ENCODE assay signal across 8 cellular contexts in the genomic region with DNA sequence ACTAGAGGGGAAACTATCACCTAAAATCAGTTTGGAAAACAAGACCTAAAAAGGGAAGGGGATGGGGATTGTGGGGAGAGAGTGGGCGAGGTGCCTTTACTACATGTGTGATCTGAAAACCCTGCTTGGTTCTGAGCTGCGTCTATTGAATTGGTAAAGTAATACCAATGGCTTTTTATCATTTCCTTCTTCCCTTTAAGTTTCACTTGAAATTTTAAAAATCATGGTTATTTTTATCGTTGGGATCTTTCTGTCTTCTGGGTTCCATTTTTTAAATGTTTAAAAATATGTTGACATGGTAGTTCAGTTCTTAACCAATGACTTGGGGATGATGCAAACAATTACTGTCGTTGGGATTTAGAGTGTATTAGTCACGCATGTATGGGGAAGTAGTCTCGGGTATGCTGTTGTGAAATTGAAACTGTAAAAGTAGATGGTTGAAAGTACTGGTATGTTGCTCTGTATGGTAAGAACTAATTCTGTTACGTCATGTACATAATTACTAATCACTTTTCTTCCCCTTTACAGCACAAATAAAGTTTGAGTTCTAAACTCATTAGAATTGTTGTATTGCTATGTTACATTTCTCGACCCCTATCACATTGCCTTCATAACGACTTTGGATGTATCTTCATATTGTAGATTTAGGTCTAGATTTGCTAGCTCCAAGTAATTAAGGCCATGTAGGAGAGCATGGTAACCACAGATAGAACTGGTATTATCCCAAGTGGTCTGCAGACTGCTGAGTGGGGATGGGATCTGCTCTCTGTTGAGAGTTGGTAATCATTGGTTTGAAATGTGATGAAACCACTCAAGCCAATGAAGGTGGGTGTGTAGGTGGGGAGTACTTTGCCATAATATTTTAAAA. TPM values are rescaled to one million over a fixed set of nuclear protein-coding genes. Genes with fewer than 3 reads are reported as not detected.
A peak's percentile ranks its signal among the peaks of the same experiment; 100 is the strongest.
DNase-seq lines count a peak whose midpoint lies in the region; ATAC-seq and TF ChIP-seq lines count a peak whose summit lies in the region.

No MANE protein-coding gene starts in this region.

- H3K4me1 Mint-ChIP-seq in T-helper 2 cell treated with Interferon-gamma antibody and Interleukin-4, amounts not matched to agents 5 μg/mL and 100 μg/mL, for 36 hours (ENCODE audit: low read depth), result peaks cover 64% of the 10 kb centered on the region
- peaks cover 84 to 85% of the 10 kb centered on the region in 2 donors for H3K4me1 Mint-ChIP-seq in natural killer cell treated with Interleukin-12 subunit alpha and Interleukin-12 subunit beta and Interleukin-15 and Interleukin-18, amount 100 ng/mL, for 72 hours (ENCODE audit: low read depth in 2 of 2)

- peaks cover 72% of the 10 kb centered on the region for H3K36me3 Mint-ChIP-seq in T-helper 2 cell treated with Interferon-gamma antibody and Interleukin-4, amounts not matched to agents 5 μg/mL and 100 μg/mL, for 36 hours (ENCODE audit: low read depth)
- H3K36me3 Mint-ChIP-seq in natural killer cell treated with Interleukin-12 subunit alpha and Interleukin-12 subunit beta and Interleukin-15 and Interleukin-18, amount 100 ng/mL, for 72 hours, result peaks cover 48% of the 10 kb centered on the region

- H3K27me3 Mint-ChIP-seq in T-helper 2 cell treated with Interferon-gamma antibody and Interleukin-4, amounts not matched to agents 5 μg/mL and 100 μg/mL, for 36 hours (ENCODE audit: low read depth), result peaks cover 20% of the 10 kb centered on the region
- H3K27me3 Mint-ChIP-seq in natural killer cell treated with Interleukin-12 subunit alpha and Interleukin-12 subunit beta and Interleukin-15 and Interleukin-18, amount 100 ng/mL, for 72 hours, result no peaks in the 10 kb centered on the region

- H3K27ac Mint-ChIP-seq in T-helper 2 cell treated with Interferon-gamma antibody and Interleukin-4, amounts not matched to agents 5 μg/mL and 100 μg/mL, for 36 hours, result peak overlapping the region; percentile 98
- peak overlapping the region; percentile 99 to 100 for H3K27ac Mint-ChIP-seq in natural killer cell treated with Interleukin-12 subunit alpha and Interleukin-12 subunit beta and Interleukin-15 and Interleukin-18, amount 100 ng/mL, for 72 hours

- H3K4me3 ChIP-seq in epithelial cell of esophagus (ENCODE audit: low read length), result peak overlapping the region; percentile 97

- no peak for TF ChIP-seq CTCF in epithelial cell of esophagus (IDR thresholded peaks at IDR 0.05; ENCODE audit: insufficient read depth, low read depth, low read length, missing control alignments)

- ATAC-seq in HG03280 (IDR thresholded peaks at IDR 0.05; ENCODE audit: unreplicated experiment), result peak; percentile 26
- peak; percentile 45 to 54 for ATAC-seq in natural killer cell treated with Interleukin-12 subunit alpha and Interleukin-12 subunit beta and Interleukin-15 and Interleukin-18, amount 100 ng/mL, for 72 hours
- ATAC-seq in HG03342 (IDR thresholded peaks at IDR 0.05; ENCODE audit: unreplicated experiment), result no peak

- H3K4me3 Mint-ChIP-seq in T-helper 2 cell treated with Interferon-gamma antibody and Interleukin-4, amounts not matched to agents 5 μg/mL and 100 μg/mL, for 36 hours, result peak overlapping the region; percentile 95
- H3K4me3 Mint-ChIP-seq in natural killer cell treated with Interleukin-12 subunit alpha and Interleukin-12 subunit beta and Interleukin-15 and Interleukin-18, amount 100 ng/mL, for 72 hours, result peak overlapping the region; percentile 98

- DNase-seq in Daoy (ENCODE audit: low read depth) (peak; percentile 75), epithelial cell of esophagus (ENCODE audit: low read depth) (peak; percentile 92), HuH-7.5 (ENCODE audit: low spot score) (no peak), NCI-H2196 (lab: John Stamatoyannopoulos, UW; ENCODE audit: unreplicated experiment) (no peak)
- peak; percentile 46 for DNase-seq in T-helper 2 cell treated with Interferon-gamma antibody and Interleukin-4, amounts not matched to agents 5 μg/mL and 100 μg/mL, for 36 hours (ENCODE audit: low spot score)
- no peak for DNase-seq in natural killer cell treated with Interleukin-12 subunit alpha and Interleukin-12 subunit beta and Interleukin-15 and Interleukin-18, amount 100 ng/mL, for 72 hours (ENCODE audit: low spot score)

- H3K9me3 Mint-ChIP-seq in T-helper 2 cell treated with Interferon-gamma antibody and Interleukin-4, amounts not matched to agents 5 μg/mL and 100 μg/mL, for 36 hours, result no peaks in the 10 kb centered on the region
- no peaks in the 10 kb centered on the region for H3K9me3 Mint-ChIP-seq in natural killer cell treated with Interleukin-12 subunit alpha and Interleukin-12 subunit beta and Interleukin-15 and Interleukin-18, amount 100 ng/mL, for 72 hours

RNA-seq across cellular contexts. Expression of gene NEAT1, which starts 3.6 kb away (rescaled TPM):
- 1.8 and 2.6 TPM in 2 replicates for total RNA-seq in Daoy (2014; rRNA removed; shearing (Covaris generic))
- total RNA-seq in natural killer cell treated with Interleukin-12 subunit alpha and Interleukin-12 subunit beta and Interleukin-15 and Interleukin-18, amount 100 ng/mL, for 72 hours, result 100 to 1,000 TPM; 432 to 571 TPM

RNA-seq across cellular contexts. Expression of gene FRMD8, which starts 39.8 kb away (rescaled TPM):
- 48.9 and 62.3 TPM in 2 replicates for total RNA-seq in Daoy (2014; rRNA removed; shearing (Covaris generic))
- total RNA-seq in natural killer cell treated with Interleukin-12 subunit alpha and Interleukin-12 subunit beta and Interleukin-15 and Interleukin-18, amount 100 ng/mL, for 72 hours, result 10 to 100 TPM; 50.5 to 68.4 TPM

RNA-seq across cellular contexts. Expression of gene SLC25A45, which starts 43.8 kb away (rescaled TPM):
- 0.23 TPM in 1 of 2 replicates, not detected in the other for total RNA-seq in Daoy (2014; rRNA removed; shearing (Covaris generic))
- 10 to 100 TPM; 10.8 to 12.6 TPM for total RNA-seq in natural killer cell treated with Interleukin-12 subunit alpha and Interleukin-12 subunit beta and Interleukin-15 and Interleukin-18, amount 100 ng/mL, for 72 hours

Comparison
In these comparisons a context has a peak if more than half of its experiments do, and no peak if none do; other contexts are left out.
1. DNase-seq: peak in Daoy (single experiment), T-helper 2 cell treated with Interferon-gamma antibody and Interleukin-4, amounts not matched to agents 5 μg/mL and 100 μg/mL, for 36 hours (single experiment) and epithelial cell of esophagus (single experiment); none in natural killer cell treated with Interleukin-12 subunit alpha and Interleukin-12 subunit beta and Interleukin-15 and Interleukin-18, amount 100 ng/mL, for 72 hours (single experiment), HuH-7.5 (single experiment) and NCI-H2196 (single experiment).
2. RNA of gene NEAT1, which starts 3.6 kb away (total RNA-seq): 432 to 571 TPM in natural killer cell treated with Interleukin-12 subunit alpha and Interleukin-12 subunit beta and Interleukin-15 and Interleukin-18, amount 100 ng/mL, for 72 hours; 1.8 to 2.6 TPM in Daoy; every median in the first group is over 100 times any median in the second.